In the genomic region with DNA sequence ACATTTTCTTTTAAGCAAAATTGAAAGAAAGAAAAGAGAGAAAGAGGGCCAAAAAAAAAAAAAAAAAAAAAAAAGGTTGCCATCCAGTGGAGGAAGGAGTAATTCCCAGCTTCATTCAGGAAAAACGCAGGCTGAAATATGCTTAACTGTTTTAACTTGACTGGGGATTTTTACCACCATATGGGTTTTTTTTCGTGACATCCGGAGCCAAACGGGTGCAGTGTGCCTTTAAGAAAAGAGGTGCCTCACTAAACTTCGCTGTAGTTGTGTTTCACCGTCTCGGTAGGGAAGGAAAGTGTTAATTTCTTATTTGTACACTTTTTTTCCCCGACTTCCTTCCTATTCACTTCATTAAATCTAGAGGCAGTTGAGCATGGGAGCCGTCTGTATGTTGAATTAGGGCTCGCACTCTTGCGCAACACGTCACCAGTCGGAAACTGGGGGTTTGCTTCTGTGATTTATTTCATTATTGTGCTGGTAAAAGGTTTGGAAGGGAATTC, we compare ENCODE assay signal across 8 cellular contexts.
DNase-seq lines count a peak whose midpoint lies in the region; ATAC-seq and TF ChIP-seq lines count a peak whose summit lies in the region.

No MANE protein-coding gene starts in this region.

- TF ChIP-seq CTCF in RWPE1 (conservative IDR thresholded peaks at IDR 0.05; ENCODE audit: low read depth) (peak; percentile 29), astrocyte of the cerebellum (IDR thresholded peaks at IDR 0.05; ENCODE audit: low read depth, low read length, missing control alignments) (peak; percentile 25), retinal pigment epithelial cell (conservative IDR thresholded peaks at IDR 0.05; ENCODE audit: low read depth, low read length) (peak; percentile 28)

- H3K4me1 Mint-ChIP-seq in CD4-positive, alpha-beta memory T cell = peaks cover 42 to 81% (median 62%) of the 10 kb centered on the region in 4 donors

- H3K36me3 ChIP-seq in CD4-positive, alpha-beta memory T cell (ENCODE audit: insufficient read depth, low read length) = peaks cover 3% of the 10 kb centered on the region

- H3K9me3 ChIP-seq in CD4-positive, alpha-beta memory T cell (ENCODE audit: control insufficient read depth in 1 of 2, low read length in 2 of 2) = no peaks in the 10 kb centered on the region

- H3K27ac ChIP-seq in CD4-positive, alpha-beta memory T cell (ENCODE audit: low read depth, low read length) = peak overlapping the region; percentile 24
- peak overlapping the region; percentile 91 for H3K27ac ChIP-seq in RWPE1

- CTCF ChIA-PET in CD4-positive, alpha-beta memory T cell (lab: Charles Lee; ENCODE audit: partially characterized antibody) = interaction anchor here (1.0 kb wide), 1 partner anchor 35 kb away, joined by 3 read pairs; no protein-coding TSS in a partner anchor
- CTCF ChIA-PET in RWPE1 (lab: Yijun Ruan, JAX) = interaction anchor here (0.6 kb wide), 1 partner anchor 144 kb away, joined by 3 read pairs; no protein-coding TSS in a partner anchor

- H3K27ac Mint-ChIP-seq in CD4-positive, alpha-beta memory T cell = peak overlapping the region; percentile 65 to 92 (median 85)

- ATAC-seq in GM19455 (IDR thresholded peaks at IDR 0.05; ENCODE audit: unreplicated experiment) = peak; percentile 43
- peak; percentile 32 for ATAC-seq in HG03571 (IDR thresholded peaks at IDR 0.05; ENCODE audit: unreplicated experiment)

- peak overlapping the region; percentile 85 to 92 (median 90) for H3K4me3 Mint-ChIP-seq in CD4-positive, alpha-beta memory T cell

- H3K9me3 Mint-ChIP-seq in CD4-positive, alpha-beta memory T cell = no peaks in the 10 kb centered on the region

- H3K4me1 ChIP-seq in CD4-positive, alpha-beta memory T cell (ENCODE audit: insufficient read depth, low read length) = peaks cover 60% of the 10 kb centered on the region

- H3K27me3 ChIP-seq in CD4-positive, alpha-beta memory T cell (ENCODE audit: insufficient read depth, low read length) = no peaks in the 10 kb centered on the region

- peak overlapping the region; percentile 36 to 48 for H3K4me3 ChIP-seq in CD4-positive, alpha-beta memory T cell (ENCODE audit: low read length in 2 of 2)
- H3K4me3 ChIP-seq in astrocyte of the cerebellum (ENCODE audit: low read depth, low read length) (peak overlapping the region; percentile 46), retinal pigment epithelial cell (ENCODE audit: low read length) (peak overlapping the region; percentile 64)

- in situ Hi-C loops in astrocyte of the cerebellum (cut with HindIII; ENCODE audit: low sequenced_read_pairs) = no loop called here

- no peaks in the 10 kb centered on the region for H3K27me3 Mint-ChIP-seq in CD4-positive, alpha-beta memory T cell

- peaks cover 14 to 20% of the 10 kb centered on the region in 2 donors for H3K36me3 Mint-ChIP-seq in CD4-positive, alpha-beta memory T cell

- DNase-seq in CD4-positive, alpha-beta memory T cell = peak; percentile 52 to 74 (median 63)
- DNase-seq in RWPE1 (ENCODE audit: low spot score) (peak; percentile 24), astrocyte of the cerebellum (ENCODE audit: low read depth) (peak; percentile 33), hepatic stellate cell (ENCODE audit: low spot score) (peak; percentile 15), retinal pigment epithelial cell (ENCODE audit: low read depth) (peak; percentile 48), islet precursor cell (no peak)

- POLR2A ChIA-PET in CD4-positive, alpha-beta memory T cell (lab: Charles Lee; ENCODE audit: partially characterized antibody) = interaction anchor here (0.8 kb wide), 1 partner anchor 686 kb away, joined by 4 read pairs; no protein-coding TSS in a partner anchor
- POLR2A ChIA-PET in RWPE1 (lab: Yijun Ruan, JAX; ENCODE audit: low non-redundant PET) = no interaction called here

- intact Hi-C loops in CD4-positive, alpha-beta memory T cell (cut with micrococcal nuclease) = loop anchor here (2.0 kb wide), 1 partner anchor 143 kb away; the partner anchor contains the start of gene SMARCA2
